Comparison of ENCODE assay signal across 1 cellular context in the genomic region with DNA sequence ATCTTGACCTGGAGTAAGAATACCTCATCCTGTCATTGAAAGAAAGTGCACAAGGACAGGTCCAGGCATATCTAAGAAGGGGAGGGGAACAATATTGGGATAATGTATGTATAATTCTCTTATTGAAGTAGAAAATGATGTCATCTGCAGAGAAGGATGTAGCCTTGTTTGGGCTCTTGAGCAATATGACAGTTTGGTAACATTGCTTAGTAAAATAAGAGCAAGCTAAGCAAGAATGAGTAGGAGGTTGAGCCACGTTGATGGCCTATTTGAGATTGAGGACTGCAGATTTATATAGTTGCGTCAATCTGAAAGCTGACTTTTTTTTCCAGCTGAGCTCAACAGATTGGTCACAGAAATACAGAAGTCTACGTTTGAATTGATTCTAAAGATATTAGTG.
TF ChIP-seq lines count a peak whose summit lies in the region.

No MANE protein-coding gene starts in this region.

TF ChIP-seq in GM12878, 131 proteins besides CTCF, POLR2A, EP300 and RAD21:
- TF ChIP-seq, protein P1, sequence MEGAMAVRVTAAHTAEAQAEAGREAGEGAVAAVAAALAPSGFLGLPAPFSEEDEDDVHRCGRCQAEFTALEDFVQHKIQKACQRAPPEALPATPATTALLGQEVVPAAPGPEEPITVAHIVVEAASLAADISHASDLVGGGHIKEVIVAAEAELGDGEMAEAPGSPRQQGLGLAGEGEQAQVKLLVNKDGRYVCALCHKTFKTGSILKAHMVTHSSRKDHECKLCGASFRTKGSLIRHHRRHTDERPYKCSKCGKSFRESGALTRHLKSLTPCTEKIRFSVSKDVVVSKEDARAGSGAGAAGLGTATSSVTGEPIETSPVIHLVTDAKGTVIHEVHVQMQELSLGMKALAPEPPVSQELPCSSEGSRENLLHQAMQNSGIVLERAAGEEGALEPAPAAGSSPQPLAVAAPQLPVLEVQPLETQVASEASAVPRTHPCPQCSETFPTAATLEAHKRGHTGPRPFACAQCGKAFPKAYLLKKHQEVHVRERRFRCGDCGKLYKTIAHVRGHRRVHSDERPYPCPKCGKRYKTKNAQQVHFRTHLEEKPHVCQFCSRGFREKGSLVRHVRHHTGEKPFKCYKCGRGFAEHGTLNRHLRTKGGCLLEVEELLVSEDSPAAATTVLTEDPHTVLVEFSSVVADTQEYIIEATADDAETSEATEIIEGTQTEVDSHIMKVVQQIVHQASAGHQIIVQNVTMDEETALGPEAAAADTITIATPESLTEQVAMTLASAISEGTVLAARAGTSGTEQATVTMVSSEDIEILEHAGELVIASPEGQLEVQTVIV (IDR thresholded peaks at IDR 0.05; ENCODE audit: borderline replicate concordance, partially characterized antibody), result no peak
- TF ChIP-seq, protein P2, sequence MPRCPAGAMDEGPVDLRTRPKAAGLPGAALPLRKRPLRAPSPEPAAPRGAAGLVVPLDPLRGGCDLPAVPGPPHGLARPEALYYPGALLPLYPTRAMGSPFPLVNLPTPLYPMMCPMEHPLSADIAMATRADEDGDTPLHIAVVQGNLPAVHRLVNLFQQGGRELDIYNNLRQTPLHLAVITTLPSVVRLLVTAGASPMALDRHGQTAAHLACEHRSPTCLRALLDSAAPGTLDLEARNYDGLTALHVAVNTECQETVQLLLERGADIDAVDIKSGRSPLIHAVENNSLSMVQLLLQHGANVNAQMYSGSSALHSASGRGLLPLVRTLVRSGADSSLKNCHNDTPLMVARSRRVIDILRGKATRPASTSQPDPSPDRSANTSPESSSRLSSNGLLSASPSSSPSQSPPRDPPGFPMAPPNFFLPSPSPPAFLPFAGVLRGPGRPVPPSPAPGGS (IDR thresholded peaks at IDR 0.05; ENCODE audit: borderline replicate concordance, insufficient read depth, low read depth, low read length, poor library complexity, severe bottlenecking), result peak; percentile 15
- peak in 1 of 2 experiments; percentile 41; a peak in 1 of 4 replicates for TF ChIP-seq SRF (IDR thresholded peaks at IDR 0.05; ENCODE audit: low read depth in 2 of 2, low read length in 2 of 2)
